In genomic region chr14:72714094-72714493, GRCh38 we compare ENCODE assay signal across 11 cellular contexts.
A peak's percentile ranks its signal among the peaks of the same experiment; 100 is the strongest.
DNase-seq lines count a peak whose midpoint lies in the region; ATAC-seq lines count a peak whose summit lies in the region.
"Had no signal": no experiment of that assay in that cellular context is flagged by ENCODE, and none has a peak within 500 bp of the region (broad histone marks: within the 10 kb centered on the region; RNA-seq: fewer than 3 reads in every experiment).

No MANE protein-coding gene starts in this region.

- peak; percentile 42 for DNase-seq in activated gamma-delta T cell treated with anti-CD3 and anti-CD28 coated beads, Interleukin-2, amount 50 U/mL, for 16 hours (ENCODE audit: low read depth)
- DNase-seq in stimulated activated CD8-positive, alpha-beta memory T cell treated with anti-CD3 and anti-CD28 coated beads, Interleukin-12 subunit alpha, Interleukin-12 subunit beta, amount 100 ng/mL, for 4 hours (ENCODE audit: low read depth): peak; percentile 34
- DNase-seq in DMS79 treated with DMSO at 0.1 percent for 48 hours (lab: John Stamatoyannopoulos, UW) (no peak), NCI-H446 treated with DMSO at 0.1 percent for 48 hours (lab: John Stamatoyannopoulos, UW) (no peak), 8988T (no peak), dermis blood vessel endothelial cell (no peak)
- DNase-seq: endodermal cell, WERI-Rb-1 had no signal

- ATAC-seq in GM18867 (IDR thresholded peaks at IDR 0.05; ENCODE audit: unreplicated experiment) (peak; percentile 51), HG03442 (IDR thresholded peaks at IDR 0.05; ENCODE audit: unreplicated experiment) (peak; percentile 57)
- ATAC-seq: left colon had no signal

Comparison
In these comparisons a context has a peak if more than half of its experiments do, and no peak if none do; other contexts are left out.
1. DNase-seq: peak in activated gamma-delta T cell treated with anti-CD3 and anti-CD28 coated beads, Interleukin-2, amount 50 U/mL, for 16 hours (single experiment) and stimulated activated CD8-positive, alpha-beta memory T cell treated with anti-CD3 and anti-CD28 coated beads, Interleukin-12 subunit alpha, Interleukin-12 subunit beta, amount 100 ng/mL, for 4 hours (single experiment); none in DMS79 treated with DMSO at 0.1 percent for 48 hours (single experiment), NCI-H446 treated with DMSO at 0.1 percent for 48 hours (single experiment), 8988T (single experiment) and dermis blood vessel endothelial cell (single experiment).